35 cellular contexts compared by ENCODE assay signal in genomic region chr2:150699208-150699607, GRCh38.
"Had no signal": no experiment of that assay in that cellular context is flagged by ENCODE, and none has a peak within 500 bp of the region (broad histone marks: within the 10 kb centered on the region; RNA-seq: fewer than 3 reads in every experiment).

No MANE protein-coding gene starts in this region.

- H3K4me1 ChIP-seq: SJCRH30 had no signal

- H3K27me3 Mint-ChIP-seq: activated B cell treated with CpG ODN at 0.5 μM for 24 hours; activated naive CD4-positive, alpha-beta T cell treated with anti-CD3 and anti-CD28 coated beads, Interleukin-2, amount 10 ng/mL, durations not matched to agents 7 days and 5 days; activated naive CD8-positive, alpha-beta T cell; central memory CD8-positive, alpha-beta T cell had no signal

- ATAC-seq: activated T-cell treated with anti-CD3 and anti-CD28 coated beads, Interleukin-2, amount 50 U/mL, for 4 hours had no signal

- H3K27ac ChIP-seq: brain microvascular endothelial cell, cardiac muscle cell, SJCRH30, VCaP had no signal

- H3K27me3 ChIP-seq: brain microvascular endothelial cell, cardiac muscle cell, MG63, SJCRH30 had no signal

- H3K4me3 ChIP-seq: cardiac muscle cell, MG63, PC-9, SJCRH30 had no signal

- DNase-seq: activated B cell treated with CpG ODN at 0.5 μM for 24 hours; activated CD4-positive, alpha-beta memory T cell treated with anti-CD3 and anti-CD28 coated beads for 36 hours; activated CD4-positive, alpha-beta T cell treated with anti-CD3 and anti-CD28 coated beads for 4 hours; activated CD4-positive, alpha-beta T cell treated with anti-CD3 and anti-CD28 coated beads, Interleukin-2, amount 50 U/mL, for 1 hour; activated CD4-positive, CD25-positive, alpha-beta regulatory T cell treated with anti-CD3 and anti-CD28 coated beads, Interleukin-2, amount 50 U/mL, for 72 hours; activated CD8-positive, alpha-beta memory T cell treated with anti-CD3 and anti-CD28 coated beads, Interleukin-2, amount 50 U/mL, for 4 hours; activated naive CD4-positive, alpha-beta T cell treated with anti-CD3 and anti-CD28 coated beads, Interleukin-2, amount 10 ng/mL, durations not matched to agents 7 days and 5 days; activated T-cell treated with anti-CD3 and anti-CD28 coated beads for 4 hours; activated T-cell treated with anti-CD3 and anti-CD28 coated beads, Interleukin-2, amount 50 U/mL, for 4 hours; amniotic stem cell; aorta; brain microvascular endothelial cell; Karpas-422; KBM-7; MG63; NCI-H1048; NCI-H1105 treated with DMSO at 0.1 percent for 48 hours; NCI-H1436; NCI-H1694; NCI-H1930; NCI-H2081 treated with DMSO at 0.1 percent for 48 hours; NCI-H345; NCI-H524 treated with DMSO at 0.1 percent for 48 hours; NK-92 treated with Interleukin-12 subunit alpha and Interleukin-12 subunit beta, amount 100 ng/mL, for 24 hours; PC-9; SHP77; SJCRH30; SK-N-SH had no signal

- H3K4me1 Mint-ChIP-seq: activated B cell treated with CpG ODN at 0.5 μM for 24 hours; activated naive CD4-positive, alpha-beta T cell treated with anti-CD3 and anti-CD28 coated beads, Interleukin-2, amount 10 ng/mL, durations not matched to agents 7 days and 5 days; central memory CD8-positive, alpha-beta T cell had no signal

- H3K4me2 ChIP-seq: PC-9, SK-N-SH had no signal

- H2AFZ ChIP-seq: PC-9 had no signal

- H3K36me3 ChIP-seq: brain microvascular endothelial cell, cardiac muscle cell, MG63, SJCRH30 had no signal

- H3K36me3 Mint-ChIP-seq: activated CD4-positive, alpha-beta memory T cell treated with anti-CD3 and anti-CD28 coated beads for 36 hours; activated naive CD4-positive, alpha-beta T cell treated with anti-CD3 and anti-CD28 coated beads, Interleukin-2, amount 10 ng/mL, durations not matched to agents 7 days and 5 days; activated naive CD8-positive, alpha-beta T cell had no signal

- H3K9me3 Mint-ChIP-seq: activated B cell treated with CpG ODN at 0.5 μM for 24 hours; activated CD4-positive, alpha-beta memory T cell treated with anti-CD3 and anti-CD28 coated beads for 36 hours; activated naive CD4-positive, alpha-beta T cell treated with anti-CD3 and anti-CD28 coated beads, Interleukin-2, amount 10 ng/mL, durations not matched to agents 7 days and 5 days; activated T-cell treated with anti-CD3 and anti-CD28 coated beads, Interleukin-2, amount 50 U/mL, for 4 hours; activated T-helper 1 cell treated with anti-CD3 and anti-CD28 coated beads, Interleukin-12 subunit alpha, Interleukin-12 subunit beta, Interleukin-2, Interleukin-4 antibody, amounts not matched to agents 30 ng/mL and 10 ng/mL and 1 ng/mL, durations not matched to agents 14 hours and 24 hours and 36 hours; T-helper 1 cell treated with Interleukin-12 subunit alpha and Interleukin-12 subunit beta and Interleukin-4 antibody, amounts not matched to agents 30 μg/mL and 1 μg/mL, for 36 hours; T-helper 2 cell treated with Interferon-gamma antibody and Interleukin-4, amounts not matched to agents 5 μg/mL and 100 μg/mL, for 36 hours had no signal

- H3K9me3 ChIP-seq: MG63, SJCRH30, SK-N-SH had no signal

- H3K27ac Mint-ChIP-seq: activated B cell treated with CpG ODN at 0.5 μM for 24 hours; activated CD4-positive, alpha-beta memory T cell treated with anti-CD3 and anti-CD28 coated beads for 36 hours; activated naive CD4-positive, alpha-beta T cell treated with anti-CD3 and anti-CD28 coated beads, Interleukin-2, amount 10 ng/mL, durations not matched to agents 7 days and 5 days; activated naive CD8-positive, alpha-beta T cell; activated T-helper 1 cell treated with anti-CD3 and anti-CD28 coated beads, Interleukin-12 subunit alpha, Interleukin-12 subunit beta, Interleukin-2, Interleukin-4 antibody, amounts not matched to agents 30 ng/mL and 10 ng/mL and 1 ng/mL, durations not matched to agents 14 hours and 24 hours and 36 hours; T-helper 1 cell treated with Interleukin-12 subunit alpha and Interleukin-12 subunit beta and Interleukin-4 antibody, amounts not matched to agents 30 μg/mL and 1 μg/mL, for 36 hours; T-helper 2 cell treated with Interferon-gamma antibody and Interleukin-4, amounts not matched to agents 5 μg/mL and 100 μg/mL, for 36 hours had no signal

- H3K4me3 Mint-ChIP-seq: activated B cell treated with CpG ODN at 0.5 μM for 24 hours; activated CD4-positive, alpha-beta memory T cell treated with anti-CD3 and anti-CD28 coated beads for 36 hours; activated naive CD4-positive, alpha-beta T cell treated with anti-CD3 and anti-CD28 coated beads, Interleukin-2, amount 10 ng/mL, durations not matched to agents 7 days and 5 days; activated naive CD8-positive, alpha-beta T cell; activated T-cell treated with anti-CD3 and anti-CD28 coated beads, Interleukin-2, amount 50 U/mL, for 4 hours; activated T-helper 1 cell treated with anti-CD3 and anti-CD28 coated beads, Interleukin-12 subunit alpha, Interleukin-12 subunit beta, Interleukin-2, Interleukin-4 antibody, amounts not matched to agents 30 ng/mL and 10 ng/mL and 1 ng/mL, durations not matched to agents 14 hours and 24 hours and 36 hours; central memory CD8-positive, alpha-beta T cell; T-helper 1 cell treated with Interleukin-12 subunit alpha and Interleukin-12 subunit beta and Interleukin-4 antibody, amounts not matched to agents 30 μg/mL and 1 μg/mL, for 36 hours; T-helper 2 cell treated with Interferon-gamma antibody and Interleukin-4, amounts not matched to agents 5 μg/mL and 100 μg/mL, for 36 hours had no signal

- H3K9ac ChIP-seq: SK-N-SH had no signal
